12 cellular contexts compared by ENCODE assay signal in genomic region chr7:135236727-135237126, GRCh38. TPM values are rescaled to one million over a fixed set of nuclear protein-coding genes. Genes with fewer than 3 reads are reported as not detected.
DNase-seq lines count a peak whose midpoint lies in the region; ATAC-seq lines count a peak whose summit lies in the region.
"Had no signal": no experiment of that assay in that cellular context is flagged by ENCODE, and none has a peak within 500 bp of the region (broad histone marks: within the 10 kb centered on the region; RNA-seq: fewer than 3 reads in every experiment).

No MANE protein-coding gene starts in this region.

- peak; percentile 94 for DNase-seq in kidney glomerular epithelial cell (lab: John Stamatoyannopoulos, UW)
- DNase-seq in GM23248: no peak
- DNase-seq in NCI-H1092 (lab: John Stamatoyannopoulos, UW): no peak
- DNase-seq in AG20443 (ENCODE audit: low spot score): no peak
- no peak for DNase-seq in hepatic stellate cell (ENCODE audit: low spot score)
- DNase-seq: activated CD4-positive, alpha-beta T cell treated with anti-CD3 and anti-CD28 coated beads for 1 hour had no signal

- no peaks in the 10 kb centered on the region for H3K79me2 ChIP-seq in GM23248 (ENCODE audit: insufficient read depth)

- no peaks in the 10 kb centered on the region for H3K36me3 ChIP-seq in GM23248 (ENCODE audit: low read depth)

- H3K9me2 ChIP-seq in GM23248 (ENCODE audit: insufficient read depth): no peaks in the 10 kb centered on the region

- no peak overlapping the region for H3K4me2 ChIP-seq in GM23248 (ENCODE audit: unreplicated experiment)

- H3K4me3 ChIP-seq in GM23248: no peak overlapping the region

- H3K4me1 ChIP-seq in GM23248 (ENCODE audit: insufficient read depth): no peaks in the 10 kb centered on the region

- H3K27me3 ChIP-seq in GM23248 (replicated peaks; ENCODE audit: insufficient read depth): no peaks in the 10 kb centered on the region

- ATAC-seq in GM18907 (IDR thresholded peaks at IDR 0.05; ENCODE audit: unreplicated experiment): peak; percentile 92
- peak; percentile 84 for ATAC-seq in GM21619 (IDR thresholded peaks at IDR 0.05; ENCODE audit: unreplicated experiment)
- peak; percentile 67 for ATAC-seq in HG03442 (IDR thresholded peaks at IDR 0.05; ENCODE audit: unreplicated experiment)

- H4K20me1 ChIP-seq in GM23248 (ENCODE audit: insufficient read depth): no peaks in the 10 kb centered on the region

- no peaks in the 10 kb centered on the region for H3K9me3 ChIP-seq in GM23248 (ENCODE audit: low read depth)

- no peak overlapping the region for H2AFZ ChIP-seq in GM23248

- H3K27ac ChIP-seq in GM23248: no peak overlapping the region

- in situ Hi-C loops in GM23248 (cut with MboI): no loop called here

- 48% methylated on average over 2 of the region's 2 CpGs for WGBS in GM23248 (ENCODE audit: low coverage in 1 of 2, low lambda C conversion rate in 2 of 2, missing lambda C conversion rate in 2 of 2), 2 experiments

- H3F3A ChIP-seq in GM23248 (ENCODE audit: insufficient read depth): no peaks in the 10 kb centered on the region

- no peak overlapping the region for H3K9ac ChIP-seq in GM23248

RNA-seq across cellular contexts. Expression of gene STRA8, which starts 3.1 kb away (rescaled TPM):
- total RNA-seq in GM23248 (2014; rRNA removed; shearing (Covaris generic)): not detected in 2 replicates
- polyA plus RNA-seq in GM23248 (2016; fragmentation: Nextera tagmentation; extraction: Ambion mirVana): not detected in 2 replicates
- total RNA-seq: fibroblast of lung, HT1080, subcutaneous adipose tissue had no signal
- polyA plus RNA-seq: fibroblast of lung had no signal

RNA-seq across cellular contexts. Expression of gene WDR91, which starts 25.4 kb away (rescaled TPM):
- 3.4 and 8.3 TPM in 2 replicates for total RNA-seq in GM23248 (2014; rRNA removed; shearing (Covaris generic))
- polyA plus RNA-seq in GM23248 (2016; fragmentation: Nextera tagmentation; extraction: Ambion mirVana): 4.1 and 5.4 TPM in 2 replicates
